ENCODE assay signal across 1 cellular context in genomic region chr5:139903450-139903804, GRCh38.
TF ChIP-seq lines count a peak whose summit lies in the region.

No MANE protein-coding gene starts in this region.

TF ChIP-seq in GM12878, 131 proteins besides CTCF, POLR2A, EP300 and RAD21 (continued from another document):
- TF ChIP-seq, protein P1, sequence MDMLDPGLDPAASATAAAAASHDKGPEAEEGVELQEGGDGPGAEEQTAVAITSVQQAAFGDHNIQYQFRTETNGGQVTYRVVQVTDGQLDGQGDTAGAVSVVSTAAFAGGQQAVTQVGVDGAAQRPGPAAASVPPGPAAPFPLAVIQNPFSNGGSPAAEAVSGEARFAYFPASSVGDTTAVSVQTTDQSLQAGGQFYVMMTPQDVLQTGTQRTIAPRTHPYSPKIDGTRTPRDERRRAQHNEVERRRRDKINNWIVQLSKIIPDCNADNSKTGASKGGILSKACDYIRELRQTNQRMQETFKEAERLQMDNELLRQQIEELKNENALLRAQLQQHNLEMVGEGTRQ (IDR thresholded peaks at IDR 0.05; ENCODE audit: borderline replicate concordance, low read depth, low read length) = no peak
- TF ChIP-seq MYC (IDR thresholded peaks at IDR 0.05; ENCODE audit: insufficient read depth, insufficient read length, insufficient replicate concordance, low read length, severe bottlenecking) (no peak), TAF1 (IDR thresholded peaks at IDR 0.05; ENCODE audit: borderline replicate concordance, low read depth, low read length) (no peak), KAT2A (conservative IDR thresholded peaks at IDR 0.05; ENCODE audit: control insufficient read depth, low read depth, low read length) (no peak), SREBF2 (IDR thresholded peaks at IDR 0.05; ENCODE audit: low read length) (no peak), ETV6 (conservative IDR thresholded peaks at IDR 0.05 in 1 of 2, IDR thresholded peaks at IDR 0.05 in 1 of 2; ENCODE audit: borderline replicate concordance in 1 of 2, low read depth in 1 of 2) (no peak), DPF2 (IDR thresholded peaks at IDR 0.05) (no peak), ZBTB11 (CRISPR knock-in tag; IDR thresholded peaks at IDR 0.05) (no peak)
- TF ChIP-seq, protein P2, sequence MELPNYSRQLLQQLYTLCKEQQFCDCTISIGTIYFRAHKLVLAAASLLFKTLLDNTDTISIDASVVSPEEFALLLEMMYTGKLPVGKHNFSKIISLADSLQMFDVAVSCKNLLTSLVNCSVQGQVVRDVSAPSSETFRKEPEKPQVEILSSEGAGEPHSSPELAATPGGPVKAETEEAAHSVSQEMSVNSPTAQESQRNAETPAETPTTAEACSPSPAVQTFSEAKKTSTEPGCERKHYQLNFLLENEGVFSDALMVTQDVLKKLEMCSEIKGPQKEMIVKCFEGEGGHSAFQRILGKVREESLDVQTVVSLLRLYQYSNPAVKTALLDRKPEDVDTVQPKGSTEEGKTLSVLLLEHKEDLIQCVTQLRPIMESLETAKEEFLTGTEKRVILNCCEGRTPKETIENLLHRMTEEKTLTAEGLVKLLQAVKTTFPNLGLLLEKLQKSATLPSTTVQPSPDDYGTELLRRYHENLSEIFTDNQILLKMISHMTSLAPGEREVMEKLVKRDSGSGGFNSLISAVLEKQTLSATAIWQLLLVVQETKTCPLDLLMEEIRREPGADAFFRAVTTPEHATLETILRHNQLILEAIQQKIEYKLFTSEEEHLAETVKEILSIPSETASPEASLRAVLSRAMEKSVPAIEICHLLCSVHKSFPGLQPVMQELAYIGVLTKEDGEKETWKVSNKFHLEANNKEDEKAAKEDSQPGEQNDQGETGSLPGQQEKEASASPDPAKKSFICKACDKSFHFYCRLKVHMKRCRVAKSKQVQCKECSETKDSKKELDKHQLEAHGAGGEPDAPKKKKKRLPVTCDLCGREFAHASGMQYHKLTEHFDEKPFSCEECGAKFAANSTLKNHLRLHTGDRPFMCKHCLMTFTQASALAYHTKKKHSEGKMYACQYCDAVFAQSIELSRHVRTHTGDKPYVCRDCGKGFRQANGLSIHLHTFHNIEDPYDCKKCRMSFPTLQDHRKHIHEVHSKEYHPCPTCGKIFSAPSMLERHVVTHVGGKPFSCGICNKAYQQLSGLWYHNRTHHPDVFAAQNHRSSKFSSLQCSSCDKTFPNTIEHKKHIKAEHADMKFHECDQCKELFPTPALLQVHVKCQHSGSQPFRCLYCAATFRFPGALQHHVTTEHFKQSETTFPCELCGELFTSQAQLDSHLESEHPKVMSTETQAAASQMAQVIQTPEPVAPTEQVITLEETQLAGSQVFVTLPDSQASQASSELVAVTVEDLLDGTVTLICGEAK (IDR thresholded peaks at IDR 0.05; ENCODE audit: borderline replicate concordance) = no peak
TF ChIP-seq in GM12878: peak in this region for 0.
